ENCODE assay signal across 12 cellular contexts in genomic region chr1:19665044-19665455, GRCh38. TPM values are rescaled to one million over a fixed set of nuclear protein-coding genes. Genes with fewer than 3 reads are reported as not detected.
DNase-seq lines count a peak whose midpoint lies in the region; ATAC-seq, FAIRE-seq and TF ChIP-seq lines count a peak whose summit lies in the region.
"Had no signal": no experiment of that assay in that cellular context is flagged by ENCODE, and none has a peak within 500 bp of the region (broad histone marks: within the 10 kb centered on the region; RNA-seq: fewer than 3 reads in every experiment).

No MANE protein-coding gene starts in this region.

- H3K4me1 ChIP-seq in HepG2 (ENCODE audit: insufficient read depth, low read length), result peaks cover 15% of the 10 kb centered on the region
- peaks cover 0 to 7% (median 0%) of the 10 kb centered on the region in 4 donors for H3K4me1 ChIP-seq in right lobe of liver
- H3K4me1 ChIP-seq in adipocyte (ENCODE audit: control insufficient read depth, insufficient read depth, low read length), result no peaks in the 10 kb centered on the region
- H3K4me1 ChIP-seq in mesenchymal stem cell (ENCODE audit: control insufficient read depth, insufficient read depth, low read depth, low read length), result peaks cover 18% of the 10 kb centered on the region
- no peaks in the 10 kb centered on the region for H3K4me1 ChIP-seq in urinary bladder (ENCODE audit: insufficient read depth)

- no peak overlapping the region for H3K4ac ChIP-seq in mesenchymal stem cell (ENCODE audit: low read depth in 1 of 2, low read length in 2 of 2)

- peak overlapping the region; percentile 79 for H3K4me2 ChIP-seq in HepG2 (ENCODE audit: low read depth, low read length)
- peak overlapping the region; percentile 73 for H3K4me2 ChIP-seq in mesenchymal stem cell (ENCODE audit: low read length, poor library complexity, severe bottlenecking)

- H3K14ac ChIP-seq in mesenchymal stem cell (ENCODE audit: low read length in 2 of 2), result no peak overlapping the region

- no peak overlapping the region for H2BK120ac ChIP-seq in mesenchymal stem cell (ENCODE audit: low read depth, low read length)

- peak overlapping the region; percentile 21 to 69 (median 28); a peak in 4 of 6 replicates for H3K4me3 ChIP-seq in HepG2 (replicated peaks in 1 of 3; ENCODE audit: insufficient read depth in 1 of 3, low read depth in 2 of 3, low read length in 3 of 3)
- no peak overlapping the region for H3K4me3 ChIP-seq in right lobe of liver
- peak overlapping the region; percentile 17 for H3K4me3 ChIP-seq in adipocyte (ENCODE audit: low read length)
- H3K4me3 ChIP-seq in mesenchymal stem cell (ENCODE audit: insufficient read depth in 1 of 2, low read depth in 1 of 2, low read length in 2 of 2), result peak overlapping the region in 1 of 2 experiments; percentile 9
- peak overlapping the region; percentile 34 for H3K4me3 ChIP-seq in urinary bladder (ENCODE audit: low read depth, low read length)
- H3K4me3 ChIP-seq: SJSA1 had no signal

- no peak overlapping the region for H2BK12ac ChIP-seq in mesenchymal stem cell (ENCODE audit: low read length in 2 of 2)

- FAIRE-seq in HepG2 (lab: Jason Lieb, UNC), result no peak

- no peaks in the 10 kb centered on the region for H3K36me3 ChIP-seq in HepG2 (replicated peaks in 1 of 2; ENCODE audit: control insufficient read depth in 1 of 2, insufficient read depth in 2 of 2, low read length in 2 of 2)
- no peaks in the 10 kb centered on the region for H3K36me3 ChIP-seq in right lobe of liver
- no peaks in the 10 kb centered on the region for H3K36me3 ChIP-seq in adipocyte (ENCODE audit: control insufficient read depth, insufficient read depth, low read length, severe bottlenecking)
- peaks cover 0 to 3% of the 10 kb centered on the region in 2 experiments for H3K36me3 ChIP-seq in mesenchymal stem cell (ENCODE audit: control insufficient read depth in 1 of 2, insufficient read depth in 2 of 2, low read depth in 1 of 2, low read length in 2 of 2)
- no peaks in the 10 kb centered on the region for H3K36me3 ChIP-seq in urinary bladder (ENCODE audit: insufficient read depth)
- H3K36me3 ChIP-seq: SJSA1, tibial artery had no signal

- no peak overlapping the region for H4K8ac ChIP-seq in mesenchymal stem cell (ENCODE audit: low read length)

- no peak overlapping the region for H3K27ac ChIP-seq in HepG2 (ENCODE audit: extremely low read length, insufficient read depth, low read length)
- H3K27ac ChIP-seq in right lobe of liver, result no peak overlapping the region
- no peak overlapping the region for H3K27ac ChIP-seq in mesenchymal stem cell (ENCODE audit: low read length, poor library complexity, severe bottlenecking)
- no peak overlapping the region for H3K27ac ChIP-seq in urinary bladder (ENCODE audit: low read depth)
- H3K27ac ChIP-seq: SJSA1, tibial artery had no signal

- H3K27me3 ChIP-seq in HepG2 (ENCODE audit: control insufficient read depth in 1 of 2, insufficient read depth in 2 of 2, low read length in 2 of 2) (peaks cover 10 to 57% of the 10 kb centered on the region in 2 experiments; a peak in 4 of 5 replicates), right lobe of liver (peaks cover 3 to 11% of the 10 kb centered on the region in 2 donors), adipocyte (replicated peaks; ENCODE audit: control insufficient read depth, insufficient read depth, low read length) (peaks cover 44% of the 10 kb centered on the region), mesenchymal stem cell (ENCODE audit: control insufficient read depth in 1 of 2, insufficient read depth in 1 of 2, low read length in 2 of 2) (peaks cover 68 to 70% of the 10 kb centered on the region in 2 experiments)

- TF ChIP-seq RAD21 in HepG2 (CRISPR knock-in tag; IDR thresholded peaks at IDR 0.05), result no peak

- no peak overlapping the region for H3K18ac ChIP-seq in mesenchymal stem cell (ENCODE audit: low read depth in 1 of 2, low read length in 2 of 2)

- H2BK15ac ChIP-seq in mesenchymal stem cell (ENCODE audit: low read depth, poor library complexity, severe bottlenecking), result no peak overlapping the region

- intact Hi-C loops in HepG2 (cut with micrococcal nuclease; ENCODE audit: unreplicated experiment) (no loop called here), right lobe of liver (cut with DNase I) (no loop called here)

- 6% methylated on average over 14 of the region's 44 CpGs for WGBS in HepG2 (ENCODE audit: low lambda C conversion rate)
- no CpG with 5 or more reads among the region's 44 CpGs for WGBS in right lobe of liver (ENCODE audit: insufficient coverage, low coverage, low lambda C conversion rate, missing lambda C conversion rate)
- 3% methylated on average over 27 of the region's 44 CpGs for WGBS in mesenchymal stem cell
- under 1% methylated on average over 44 of the region's 44 CpGs for WGBS in urinary bladder

- no peaks in the 10 kb centered on the region for H3K79me1 ChIP-seq in mesenchymal stem cell (replicated peaks; ENCODE audit: low read length, poor library complexity, severe bottlenecking)

- H4K91ac ChIP-seq in mesenchymal stem cell (ENCODE audit: low read length), result no peak overlapping the region

- BruUV-seq in HepG2 (replicated peaks; lab: Mats Ljungman, UMichigan), result no TSS peak

- ATAC-seq in HepG2 (no peak; the same call in 2 of the 3 replicates), right lobe of liver (no peak)

- H3K9me3 ChIP-seq in HepG2 (ENCODE audit: low read length), result no peaks in the 10 kb centered on the region
- H3K9me3 ChIP-seq in right lobe of liver, result no peaks in the 10 kb centered on the region
- H3K9me3 ChIP-seq in adipocyte (ENCODE audit: control insufficient read depth, low read length), result no peaks in the 10 kb centered on the region
- no peaks in the 10 kb centered on the region for H3K9me3 ChIP-seq in mesenchymal stem cell (ENCODE audit: control insufficient read depth, low read length)
- H3K9me3 ChIP-seq: SJSA1, tibial artery had no signal

- no peak overlapping the region for H2AFZ ChIP-seq in HepG2 (ENCODE audit: low read length)
- no peak overlapping the region for H2AFZ ChIP-seq in mesenchymal stem cell (ENCODE audit: low read depth, low read length)

- TF ChIP-seq POLR2A in HepG2 (IDR thresholded peaks at IDR 0.05; ENCODE audit: insufficient read depth in 1 of 2, low read depth in 2 of 2, low read length in 2 of 2) (no peak), right lobe of liver (IDR thresholded peaks at IDR 0.05) (no peak)

- H2AK5ac ChIP-seq in mesenchymal stem cell (ENCODE audit: low read length, severe bottlenecking), result no peak overlapping the region

- DNase-seq in HepG2 (ENCODE audit: low spot score), result no peak
- no peak for DNase-seq in right lobe of liver
- no peak for DNase-seq in adipocyte (ENCODE audit: low read depth)
- DNase-seq in mesenchymal stem cell, result no peak
- no peak for DNase-seq in stimulated activated CD4-positive, alpha-beta T cell treated with anti-CD3 and anti-CD28 coated beads, Interleukin-2, amount 100 ng/mL, for 48 hours
- DNase-seq in glomerular visceral epithelial cell (ENCODE audit: extremely low spot score), result no peak
- DNase-seq in NCI-H1417 treated with DMSO at 0.1 percent for 48 hours (lab: John Stamatoyannopoulos, UW), result no peak
- DNase-seq: GOT3, NCI-H2081 treated with DMSO at 0.1 percent for 48 hours, tibial artery had no signal

- H3K9ac ChIP-seq in HepG2 (ENCODE audit: insufficient read depth, low read depth, low read length), result no peak overlapping the region
- H3K9ac ChIP-seq in adipocyte (ENCODE audit: low read length), result no peak overlapping the region
- H3K9ac ChIP-seq in mesenchymal stem cell (ENCODE audit: low read length), result no peak overlapping the region

- H4K20me1 ChIP-seq in HepG2 (ENCODE audit: insufficient read depth, low read length), result 0 out of 2 replicates have a peak, but pooled peaks cover 2% of the 10 kb centered on the region

- CTCF ChIA-PET in HepG2 (lab: Yijun Ruan, JAX; ENCODE audit: low intra/inter-chr PET ratio, low total read pairs), result interaction anchor here (1.1 kb wide), 1 partner anchor 38 kb away, joined by 3 read pairs; no protein-coding TSS in a partner anchor

- H2BK5ac ChIP-seq in mesenchymal stem cell (ENCODE audit: low read depth, low read length, poor library complexity, severe bottlenecking), result no peak overlapping the region

- TF ChIP-seq CTCF in HepG2 (CRISPR knock-in tag; IDR thresholded peaks at IDR 0.05), result no peak
- no peak for TF ChIP-seq CTCF in right lobe of liver (IDR thresholded peaks at IDR 0.05)

- POLR2A ChIA-PET in HepG2 (lab: Yijun Ruan, JAX), result no interaction called here

- in situ Hi-C loops in HepG2 (cut with HindIII; ENCODE audit: extremely low pct_ligation_motif_present, low pct_unique_long_range_greater_than_20kb), result no loop called here

- TF ChIP-seq EP300 in HepG2 (IDR thresholded peaks at IDR 0.05; ENCODE audit: low read depth in 2 of 2, low read length in 2 of 2) (no peak), HepG2 (CRISPR knock-in tag; IDR thresholded peaks at IDR 0.05; ENCODE audit: borderline replicate concordance) (no peak)

- H3K23ac ChIP-seq in mesenchymal stem cell (ENCODE audit: low read length in 2 of 2), result peak overlapping the region in 1 of 2 experiments; percentile 31

- H3K79me2 ChIP-seq in HepG2 (ENCODE audit: insufficient read depth, low read length), result no peaks in the 10 kb centered on the region

RNA-seq across cellular contexts. Expression of gene HTR6, which starts 0.4 kb away (rescaled TPM):
- total RNA-seq in HepG2 (2016; rRNA removed; fragmentation: Illumina TruSeq; extraction: Trizol), result 0.04 TPM in 1 of 2 replicates, not detected in the other
- not detected in 2 replicates for total RNA-seq in HepG2 (2016; cell fraction: cytosol; rRNA removed; fragmentation: Illumina TruSeq; extraction: Trizol; ENCODE audit: low read depth)
- total RNA-seq in HepG2 (2016; cell fraction: insoluble cytoplasmic fraction; rRNA removed; fragmentation: Illumina TruSeq; extraction: Trizol), result not detected in 2 replicates
- not detected in 2 replicates for total RNA-seq in HepG2 (2016; cell fraction: membrane; rRNA removed; fragmentation: Illumina TruSeq; extraction: Trizol)
- not detected in 2 replicates for total RNA-seq in HepG2 (2016; cell fraction: nucleus; rRNA removed; fragmentation: Illumina TruSeq; extraction: Trizol)
- 0.05 TPM in 1 of 2 replicates, not detected in the other for polyA plus RNA-seq in HepG2 (2011; rRNA removed)
- not detected in 2 replicates for polyA plus RNA-seq in HepG2 (2011; cell fraction: cytosol; rRNA removed)
- polyA plus RNA-seq in HepG2 (2011; cell fraction: nucleus; rRNA removed), result not detected in 2 replicates
- not detected in 2 replicates for polyA plus RNA-seq in HepG2 (2012)
- polyA plus RNA-seq in HepG2 (2016; cell fraction: cytosol; fragmentation: Illumina TruSeq; extraction: Trizol; ENCODE audit: low read depth), result not detected in 2 replicates
- not detected in 2 replicates for polyA plus RNA-seq in HepG2 (2016; cell fraction: insoluble cytoplasmic fraction; fragmentation: Illumina TruSeq; extraction: Trizol; ENCODE audit: low read depth)
- polyA plus RNA-seq in HepG2 (2016; cell fraction: membrane; fragmentation: Illumina TruSeq; extraction: Trizol; ENCODE audit: low read depth), result not detected in 2 replicates
- not detected in 2 replicates for polyA plus RNA-seq in HepG2 (2016; cell fraction: nucleus; fragmentation: Illumina TruSeq; extraction: Trizol; ENCODE audit: insufficient read depth, low read depth)
- polyA minus RNA-seq in HepG2 (2011; rRNA and poly(A)+ RNA removed; ENCODE audit: low replicate concordance), result not detected in 2 replicates
- not detected in 2 replicates for polyA minus RNA-seq in HepG2 (2011; cell fraction: cytosol; rRNA and poly(A)+ RNA removed)
- polyA minus RNA-seq in HepG2 (2011; cell fraction: nucleus; rRNA and poly(A)+ RNA removed), result not detected in 2 replicates
- not detected for total RNA-seq in right lobe of liver
- polyA plus RNA-seq in mesenchymal stem cell (2013, experiment 1 of 2), result not detected
- not detected for polyA plus RNA-seq in mesenchymal stem cell (2013, experiment 2 of 2)
- total RNA-seq in urinary bladder, result not detected
- polyA plus RNA-seq in urinary bladder, result not detected
- total RNA-seq: SJSA1 had no signal

RNA-seq across cellular contexts. Expression of gene NBL1, which starts 20.9 kb away (rescaled TPM):
- total RNA-seq in HepG2 (2016; rRNA removed; fragmentation: Illumina TruSeq; extraction: Trizol) (1.9 and 2.7 TPM in 2 replicates), right lobe of liver (1 to 10 TPM; 2.2 to 5.7 (median 3.4) TPM), urinary bladder (59.3 TPM)
- 2.8 and 4.1 TPM in 2 replicates for total RNA-seq in HepG2 (2016; cell fraction: cytosol; rRNA removed; fragmentation: Illumina TruSeq; extraction: Trizol; ENCODE audit: low read depth)
- total RNA-seq in HepG2 (2016; cell fraction: insoluble cytoplasmic fraction; rRNA removed; fragmentation: Illumina TruSeq; extraction: Trizol), result 2.8 and 3.1 TPM in 2 replicates
- total RNA-seq in HepG2 (2016; cell fraction: membrane; rRNA removed; fragmentation: Illumina TruSeq; extraction: Trizol), result 5.9 and 6.3 TPM in 2 replicates
- total RNA-seq in HepG2 (2016; cell fraction: nucleus; rRNA removed; fragmentation: Illumina TruSeq; extraction: Trizol), result 2.3 and 3.4 TPM in 2 replicates
- polyA plus RNA-seq in HepG2 (2011; rRNA removed) (13.8 and 17.5 TPM in 2 replicates), urinary bladder (374 TPM)
- polyA plus RNA-seq in HepG2 (2011; cell fraction: cytosol; rRNA removed), result 6.0 and 10.2 TPM in 2 replicates
- 7.1 and 10.2 TPM in 2 replicates for polyA plus RNA-seq in HepG2 (2011; cell fraction: nucleus; rRNA removed)
- 3.2 TPM in 2 replicates for polyA plus RNA-seq in HepG2 (2012)
- 4.3 and 4.8 TPM in 2 replicates for polyA plus RNA-seq in HepG2 (2016; cell fraction: cytosol; fragmentation: Illumina TruSeq; extraction: Trizol; ENCODE audit: low read depth)
- 2.1 and 2.4 TPM in 2 replicates for polyA plus RNA-seq in HepG2 (2016; cell fraction: insoluble cytoplasmic fraction; fragmentation: Illumina TruSeq; extraction: Trizol; ENCODE audit: low read depth)
- polyA plus RNA-seq in HepG2 (2016; cell fraction: membrane; fragmentation: Illumina TruSeq; extraction: Trizol; ENCODE audit: low read depth), result 5.5 and 7.0 TPM in 2 replicates
- polyA plus RNA-seq in HepG2 (2016; cell fraction: nucleus; fragmentation: Illumina TruSeq; extraction: Trizol; ENCODE audit: insufficient read depth, low read depth), result 3.7 and 4.3 TPM in 2 replicates
- polyA minus RNA-seq in HepG2 (2011; rRNA and poly(A)+ RNA removed; ENCODE audit: low replicate concordance), result 26.9 and 216 TPM in 2 replicates
- 3.2 and 4.0 TPM in 2 replicates for polyA minus RNA-seq in HepG2 (2011; cell fraction: cytosol; rRNA and poly(A)+ RNA removed)
- 1.1 and 1.4 TPM in 2 replicates for polyA minus RNA-seq in HepG2 (2011; cell fraction: nucleus; rRNA and poly(A)+ RNA removed)
- polyA plus RNA-seq in mesenchymal stem cell (2013, experiment 1 of 2), result 59.5 TPM
- 63.3 TPM for polyA plus RNA-seq in mesenchymal stem cell (2013, experiment 2 of 2)

Comparison
In these comparisons a context has a peak if more than half of its experiments do, and no peak if none do; other contexts are left out.
1. H3K4me3 ChIP-seq: peak in HepG2 (3 of 3), adipocyte (single experiment) and urinary bladder (single experiment); none in right lobe of liver (0 of 3).